Comparison of ENCODE assay signal across 1 cellular context in the genomic region with DNA sequence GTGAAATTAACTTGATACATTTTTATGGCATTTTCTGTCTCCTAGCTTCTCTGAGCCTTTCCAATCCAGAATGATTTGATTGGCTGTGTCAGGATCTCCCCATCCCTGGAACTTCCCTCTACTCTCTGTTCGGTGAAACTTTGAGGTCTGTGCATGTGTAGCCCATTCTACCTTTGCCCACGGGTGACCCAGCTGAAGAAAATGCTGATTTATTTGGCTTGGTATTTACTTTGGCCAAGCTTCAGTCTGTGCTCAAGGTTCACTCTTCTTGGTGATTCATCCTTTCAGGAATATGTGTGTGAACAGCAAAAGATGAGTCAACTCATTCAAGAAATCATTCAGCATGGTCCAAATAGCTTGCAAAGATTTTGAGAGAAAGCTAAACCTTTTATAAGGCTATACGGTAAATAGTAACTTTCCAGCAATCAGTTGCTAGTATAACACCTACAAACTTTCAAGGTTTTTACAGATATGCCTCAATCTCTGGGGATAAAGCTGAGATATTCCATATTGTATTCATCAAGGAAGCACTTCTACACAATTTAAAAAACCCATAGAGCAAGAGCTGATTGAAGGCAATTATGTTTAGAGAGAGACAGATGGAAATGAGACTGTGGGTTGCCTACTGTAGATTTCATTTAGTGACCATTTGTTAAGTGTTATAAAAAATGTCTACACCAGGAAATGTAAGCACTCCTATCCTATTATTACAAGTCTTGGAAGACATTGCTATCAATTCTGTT.
TF ChIP-seq lines count a peak whose summit lies in the region.

No MANE protein-coding gene starts in this region.

TF ChIP-seq in HepG2, 621 proteins besides CTCF, POLR2A, EP300 and RAD21 (continued from another document and continues in another):
- TF ChIP-seq, protein P1, sequence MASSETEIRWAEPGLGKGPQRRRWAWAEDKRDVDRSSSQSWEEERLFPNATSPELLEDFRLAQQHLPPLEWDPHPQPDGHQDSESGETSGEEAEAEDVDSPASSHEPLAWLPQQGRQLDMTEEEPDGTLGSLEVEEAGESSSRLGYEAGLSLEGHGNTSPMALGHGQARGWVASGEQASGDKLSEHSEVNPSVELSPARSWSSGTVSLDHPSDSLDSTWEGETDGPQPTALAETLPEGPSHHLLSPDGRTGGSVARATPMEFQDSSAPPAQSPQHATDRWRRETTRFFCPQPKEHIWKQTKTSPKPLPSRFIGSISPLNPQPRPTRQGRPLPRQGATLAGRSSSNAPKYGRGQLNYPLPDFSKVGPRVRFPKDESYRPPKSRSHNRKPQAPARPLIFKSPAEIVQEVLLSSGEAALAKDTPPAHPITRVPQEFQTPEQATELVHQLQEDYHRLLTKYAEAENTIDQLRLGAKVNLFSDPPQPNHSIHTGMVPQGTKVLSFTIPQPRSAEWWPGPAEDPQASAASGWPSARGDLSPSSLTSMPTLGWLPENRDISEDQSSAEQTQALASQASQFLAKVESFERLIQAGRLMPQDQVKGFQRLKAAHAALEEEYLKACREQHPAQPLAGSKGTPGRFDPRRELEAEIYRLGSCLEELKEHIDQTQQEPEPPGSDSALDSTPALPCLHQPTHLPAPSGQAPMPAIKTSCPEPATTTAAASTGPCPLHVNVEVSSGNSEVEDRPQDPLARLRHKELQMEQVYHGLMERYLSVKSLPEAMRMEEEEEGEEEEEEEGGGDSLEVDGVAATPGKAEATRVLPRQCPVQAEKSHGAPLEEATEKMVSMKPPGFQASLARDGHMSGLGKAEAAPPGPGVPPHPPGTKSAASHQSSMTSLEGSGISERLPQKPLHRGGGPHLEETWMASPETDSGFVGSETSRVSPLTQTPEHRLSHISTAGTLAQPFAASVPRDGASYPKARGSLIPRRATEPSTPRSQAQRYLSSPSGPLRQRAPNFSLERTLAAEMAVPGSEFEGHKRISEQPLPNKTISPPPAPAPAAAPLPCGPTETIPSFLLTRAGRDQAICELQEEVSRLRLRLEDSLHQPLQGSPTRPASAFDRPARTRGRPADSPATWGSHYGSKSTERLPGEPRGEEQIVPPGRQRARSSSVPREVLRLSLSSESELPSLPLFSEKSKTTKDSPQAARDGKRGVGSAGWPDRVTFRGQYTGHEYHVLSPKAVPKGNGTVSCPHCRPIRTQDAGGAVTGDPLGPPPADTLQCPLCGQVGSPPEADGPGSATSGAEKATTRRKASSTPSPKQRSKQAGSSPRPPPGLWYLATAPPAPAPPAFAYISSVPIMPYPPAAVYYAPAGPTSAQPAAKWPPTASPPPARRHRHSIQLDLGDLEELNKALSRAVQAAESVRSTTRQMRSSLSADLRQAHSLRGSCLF (CRISPR knock-in tag; IDR thresholded peaks at IDR 0.05; ENCODE audit: borderline replicate concordance) = no peak
- no peak for TF ChIP-seq ZNF691 (CRISPR knock-in tag; IDR thresholded peaks at IDR 0.05; ENCODE audit: borderline replicate concordance, low read depth)
- TF ChIP-seq FOXO4 (CRISPR knock-in tag; conservative IDR thresholded peaks at IDR 0.05) = no peak
- 0 out of 2 replicates have a peak, but pooled peaks have one; percentile 16 for TF ChIP-seq GATA4 (IDR thresholded peaks at IDR 0.05; ENCODE audit: borderline replicate concordance, low read depth)
- 0 out of 2 replicates have a peak, but pooled peaks have one; percentile 30 for TF ChIP-seq TFE3 (CRISPR knock-in tag; IDR thresholded peaks at IDR 0.05)
- TF ChIP-seq MXD4 (CRISPR knock-in tag; IDR thresholded peaks at IDR 0.05) = no peak
- TF ChIP-seq ZSCAN29 (CRISPR knock-in tag; conservative IDR thresholded peaks at IDR 0.05) = no peak
- TF ChIP-seq, protein P2, sequence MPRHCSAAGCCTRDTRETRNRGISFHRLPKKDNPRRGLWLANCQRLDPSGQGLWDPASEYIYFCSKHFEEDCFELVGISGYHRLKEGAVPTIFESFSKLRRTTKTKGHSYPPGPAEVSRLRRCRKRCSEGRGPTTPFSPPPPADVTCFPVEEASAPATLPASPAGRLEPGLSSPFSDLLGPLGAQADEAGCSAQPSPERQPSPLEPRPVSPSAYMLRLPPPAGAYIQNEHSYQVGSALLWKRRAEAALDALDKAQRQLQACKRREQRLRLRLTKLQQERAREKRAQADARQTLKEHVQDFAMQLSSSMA (CRISPR knock-in tag; IDR thresholded peaks at IDR 0.05) = no peak
- TF ChIP-seq, protein P3, sequence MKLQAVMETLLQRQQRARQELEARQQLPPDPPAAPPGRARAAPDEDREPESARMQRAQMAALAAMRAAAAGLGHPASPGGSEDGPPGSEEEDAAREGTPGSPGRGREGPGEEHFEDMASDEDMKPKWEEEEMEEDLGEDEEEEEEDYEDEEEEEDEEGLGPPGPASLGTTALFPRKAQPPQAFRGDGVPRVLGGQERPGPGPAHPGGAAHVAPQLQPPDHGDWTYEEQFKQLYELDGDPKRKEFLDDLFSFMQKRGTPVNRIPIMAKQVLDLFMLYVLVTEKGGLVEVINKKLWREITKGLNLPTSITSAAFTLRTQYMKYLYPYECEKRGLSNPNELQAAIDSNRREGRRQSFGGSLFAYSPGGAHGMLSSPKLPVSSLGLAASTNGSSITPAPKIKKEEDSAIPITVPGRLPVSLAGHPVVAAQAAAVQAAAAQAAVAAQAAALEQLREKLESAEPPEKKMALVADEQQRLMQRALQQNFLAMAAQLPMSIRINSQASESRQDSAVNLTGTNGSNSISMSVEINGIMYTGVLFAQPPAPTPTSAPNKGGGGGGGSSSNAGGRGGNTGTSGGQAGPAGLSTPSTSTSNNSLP (IDR thresholded peaks at IDR 0.05; ENCODE audit: low read depth, low read length) = peak; percentile 60; the same call in 1 of the 2 replicates
- no peak for TF ChIP-seq CBX1 (IDR thresholded peaks at IDR 0.05; ENCODE audit: low read depth)
- TF ChIP-seq ZNF747 (CRISPR knock-in tag; IDR thresholded peaks at IDR 0.05; ENCODE audit: borderline replicate concordance) = no peak
- peak; percentile 97 for TF ChIP-seq BCL6 (CRISPR knock-in tag; IDR thresholded peaks at IDR 0.05)
- no peak for TF ChIP-seq ZC3H13 (CRISPR knock-in tag; IDR thresholded peaks at IDR 0.05)
- TF ChIP-seq, protein P4, sequence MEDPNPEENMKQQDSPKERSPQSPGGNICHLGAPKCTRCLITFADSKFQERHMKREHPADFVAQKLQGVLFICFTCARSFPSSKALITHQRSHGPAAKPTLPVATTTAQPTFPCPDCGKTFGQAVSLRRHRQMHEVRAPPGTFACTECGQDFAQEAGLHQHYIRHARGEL (CRISPR knock-in tag; IDR thresholded peaks at IDR 0.05) = no peak
- TF ChIP-seq, protein P5, sequence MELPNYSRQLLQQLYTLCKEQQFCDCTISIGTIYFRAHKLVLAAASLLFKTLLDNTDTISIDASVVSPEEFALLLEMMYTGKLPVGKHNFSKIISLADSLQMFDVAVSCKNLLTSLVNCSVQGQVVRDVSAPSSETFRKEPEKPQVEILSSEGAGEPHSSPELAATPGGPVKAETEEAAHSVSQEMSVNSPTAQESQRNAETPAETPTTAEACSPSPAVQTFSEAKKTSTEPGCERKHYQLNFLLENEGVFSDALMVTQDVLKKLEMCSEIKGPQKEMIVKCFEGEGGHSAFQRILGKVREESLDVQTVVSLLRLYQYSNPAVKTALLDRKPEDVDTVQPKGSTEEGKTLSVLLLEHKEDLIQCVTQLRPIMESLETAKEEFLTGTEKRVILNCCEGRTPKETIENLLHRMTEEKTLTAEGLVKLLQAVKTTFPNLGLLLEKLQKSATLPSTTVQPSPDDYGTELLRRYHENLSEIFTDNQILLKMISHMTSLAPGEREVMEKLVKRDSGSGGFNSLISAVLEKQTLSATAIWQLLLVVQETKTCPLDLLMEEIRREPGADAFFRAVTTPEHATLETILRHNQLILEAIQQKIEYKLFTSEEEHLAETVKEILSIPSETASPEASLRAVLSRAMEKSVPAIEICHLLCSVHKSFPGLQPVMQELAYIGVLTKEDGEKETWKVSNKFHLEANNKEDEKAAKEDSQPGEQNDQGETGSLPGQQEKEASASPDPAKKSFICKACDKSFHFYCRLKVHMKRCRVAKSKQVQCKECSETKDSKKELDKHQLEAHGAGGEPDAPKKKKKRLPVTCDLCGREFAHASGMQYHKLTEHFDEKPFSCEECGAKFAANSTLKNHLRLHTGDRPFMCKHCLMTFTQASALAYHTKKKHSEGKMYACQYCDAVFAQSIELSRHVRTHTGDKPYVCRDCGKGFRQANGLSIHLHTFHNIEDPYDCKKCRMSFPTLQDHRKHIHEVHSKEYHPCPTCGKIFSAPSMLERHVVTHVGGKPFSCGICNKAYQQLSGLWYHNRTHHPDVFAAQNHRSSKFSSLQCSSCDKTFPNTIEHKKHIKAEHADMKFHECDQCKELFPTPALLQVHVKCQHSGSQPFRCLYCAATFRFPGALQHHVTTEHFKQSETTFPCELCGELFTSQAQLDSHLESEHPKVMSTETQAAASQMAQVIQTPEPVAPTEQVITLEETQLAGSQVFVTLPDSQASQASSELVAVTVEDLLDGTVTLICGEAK (IDR thresholded peaks at IDR 0.05) = no peak
- TF ChIP-seq, protein P5 (CRISPR knock-in tag; IDR thresholded peaks at IDR 0.05) = no peak
- no peak for TF ChIP-seq BRF2 (CRISPR knock-in tag; IDR thresholded peaks at IDR 0.05)
- no peak for TF ChIP-seq SAFB2 (CRISPR knock-in tag; IDR thresholded peaks at IDR 0.05; ENCODE audit: borderline replicate concordance, low read depth)
- TF ChIP-seq PHB2 (IDR thresholded peaks at IDR 0.05; ENCODE audit: partially characterized antibody) = no peak
- peak; percentile 80 for TF ChIP-seq RXRB (CRISPR knock-in tag; IDR thresholded peaks at IDR 0.05; ENCODE audit: borderline replicate concordance)
- TF ChIP-seq SP140L (CRISPR knock-in tag; IDR thresholded peaks at IDR 0.05; ENCODE audit: borderline replicate concordance) = no peak
- TF ChIP-seq, protein P6, sequence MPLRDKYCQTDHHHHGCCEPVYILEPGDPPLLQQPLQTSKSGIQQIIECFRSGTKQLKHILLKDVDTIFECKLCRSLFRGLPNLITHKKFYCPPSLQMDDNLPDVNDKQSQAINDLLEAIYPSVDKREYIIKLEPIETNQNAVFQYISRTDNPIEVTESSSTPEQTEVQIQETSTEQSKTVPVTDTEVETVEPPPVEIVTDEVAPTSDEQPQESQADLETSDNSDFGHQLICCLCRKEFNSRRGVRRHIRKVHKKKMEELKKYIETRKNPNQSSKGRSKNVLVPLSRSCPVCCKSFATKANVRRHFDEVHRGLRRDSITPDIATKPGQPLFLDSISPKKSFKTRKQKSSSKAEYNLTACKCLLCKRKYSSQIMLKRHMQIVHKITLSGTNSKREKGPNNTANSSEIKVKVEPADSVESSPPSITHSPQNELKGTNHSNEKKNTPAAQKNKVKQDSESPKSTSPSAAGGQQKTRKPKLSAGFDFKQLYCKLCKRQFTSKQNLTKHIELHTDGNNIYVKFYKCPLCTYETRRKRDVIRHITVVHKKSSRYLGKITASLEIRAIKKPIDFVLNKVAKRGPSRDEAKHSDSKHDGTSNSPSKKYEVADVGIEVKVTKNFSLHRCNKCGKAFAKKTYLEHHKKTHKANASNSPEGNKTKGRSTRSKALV (CRISPR knock-in tag; IDR thresholded peaks at IDR 0.05) = no peak
